ENCODE assay signal across 8 cellular contexts in the genomic region with DNA sequence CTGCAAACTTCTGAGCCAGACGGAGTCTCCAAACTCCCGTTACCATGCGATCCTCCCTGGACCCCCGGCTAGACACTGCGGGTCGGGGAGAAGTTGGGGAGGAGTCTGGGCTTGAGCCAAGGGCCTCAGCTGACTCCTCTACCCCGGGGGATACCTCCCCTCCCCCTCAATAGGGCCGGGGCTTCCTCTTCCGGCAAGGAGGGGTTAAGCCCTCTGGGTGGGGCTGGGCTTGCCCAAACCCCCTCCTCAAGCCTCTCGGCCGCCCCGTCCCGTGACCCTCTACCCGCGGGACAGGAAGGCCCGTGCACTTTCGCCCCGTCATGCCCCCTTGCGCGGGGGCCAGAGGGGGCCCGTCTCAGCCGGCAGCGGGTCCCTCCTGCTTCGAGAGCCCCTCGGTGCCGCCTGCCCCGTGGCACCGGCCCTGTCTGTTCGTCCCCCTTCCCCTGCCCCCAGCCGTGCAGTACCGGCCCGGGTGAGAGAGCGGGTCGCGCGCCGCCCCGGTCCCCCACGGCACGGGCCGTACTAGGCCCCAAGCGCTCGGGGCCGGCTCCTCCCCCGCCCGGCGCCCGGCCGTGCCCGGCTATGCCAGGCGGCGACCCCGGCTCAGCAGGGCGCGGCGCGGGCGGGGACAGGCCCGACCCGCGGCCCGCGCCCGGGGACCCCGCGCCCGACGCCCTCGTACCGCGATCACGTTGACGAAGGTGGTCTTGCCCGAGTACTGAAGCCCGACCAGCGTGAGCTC. TPM values are rescaled to one million over a fixed set of nuclear protein-coding genes. Genes with fewer than 3 reads are reported as not detected.
DNase-seq lines count a peak whose midpoint lies in the region; ATAC-seq and TF ChIP-seq lines count a peak whose summit lies in the region.

No MANE protein-coding gene starts in this region.

- H3K4me1 Mint-ChIP-seq in activated T-cell treated with anti-CD3 and anti-CD28 coated beads, Interleukin-2, amount 50 U/mL, for 4 hours (ENCODE audit: low read depth): peaks cover 36% of the 10 kb centered on the region

- H3K36me3 ChIP-seq in GM06990 (ENCODE audit: control insufficient read depth, insufficient read depth, low read length): peaks cover 16% of the 10 kb centered on the region
- H3K36me3 ChIP-seq in ovary: no peaks in the 10 kb centered on the region

- no peak for TF ChIP-seq CTCF in GM06990 (IDR thresholded peaks at IDR 0.05; ENCODE audit: insufficient read depth, low read length, poor library complexity, severe bottlenecking)
- TF ChIP-seq CTCF in ovary (IDR thresholded peaks at IDR 0.05): no peak

- H3K4me3 Mint-ChIP-seq in activated T-cell treated with anti-CD3 and anti-CD28 coated beads, Interleukin-2, amount 50 U/mL, for 4 hours: peak overlapping the region; percentile 91

- peaks cover 6% of the 10 kb centered on the region for H3K4me1 ChIP-seq in ovary (ENCODE audit: insufficient read depth)

- H3K4me3 ChIP-seq in GM06990 (replicated peaks; ENCODE audit: low read depth, low read length) (peak overlapping the region; percentile 93), ovary (peak overlapping the region; percentile 71)
- peak overlapping the region; percentile 75 for H3K4me3 ChIP-seq in Jurkat, Clone E6-1 (ENCODE audit: low read length)

- DNase-seq in GM06990 (ENCODE audit: extremely low read depth, insufficient read length) (peak; percentile 59), glomerular visceral epithelial cell (ENCODE audit: extremely low spot score) (peak; percentile 23), ovary (peak in 4 of 5 donors; percentile 56 to 69 (median 64)), NCI-H1930 (lab: John Stamatoyannopoulos, UW) (no peak)
- no peak for DNase-seq in Jurkat, Clone E6-1 (ENCODE audit: low read depth, low spot score)
- DNase-seq in activated T-cell treated with anti-CD3 and anti-CD28 coated beads, Interleukin-2, amount 50 U/mL, for 4 hours: no peak

- H3K27me3 Mint-ChIP-seq in activated T-cell treated with anti-CD3 and anti-CD28 coated beads, Interleukin-2, amount 50 U/mL, for 4 hours (ENCODE audit: low read depth): no peaks in the 10 kb centered on the region

- intact Hi-C loops in ovary (cut with DNase I): no loop called here

- ATAC-seq in GM21447 (IDR thresholded peaks at IDR 0.05; ENCODE audit: unreplicated experiment): peak; percentile 51
- peak; percentile 62 to 65 for ATAC-seq in activated T-cell treated with anti-CD3 and anti-CD28 coated beads, Interleukin-2, amount 50 U/mL, for 4 hours
- ATAC-seq in HG03565 (IDR thresholded peaks at IDR 0.05; ENCODE audit: unreplicated experiment): no peak

- no peaks in the 10 kb centered on the region for H3K9me3 ChIP-seq in ovary

- TF ChIP-seq POLR2A in ovary (IDR thresholded peaks at IDR 0.05): no peak

- peaks cover 8% of the 10 kb centered on the region for H3K36me3 Mint-ChIP-seq in activated T-cell treated with anti-CD3 and anti-CD28 coated beads, Interleukin-2, amount 50 U/mL, for 4 hours (ENCODE audit: insufficient read depth)

- H3K9me3 Mint-ChIP-seq in activated T-cell treated with anti-CD3 and anti-CD28 coated beads, Interleukin-2, amount 50 U/mL, for 4 hours: no peaks in the 10 kb centered on the region

- 0 to 1% (median 0%) methylated on average over 65 to 76 of the region's 76 CpGs for WGBS in ovary, 3 donors

- H3K27me3 ChIP-seq in GM06990 (replicated peaks; ENCODE audit: control insufficient read depth, insufficient read depth, low read length) (no peaks in the 10 kb centered on the region), ovary (no peaks in the 10 kb centered on the region)

- peak overlapping the region; percentile 87 to 92 for H3K27ac ChIP-seq in ovary

- no peak for TF ChIP-seq EP300 in ovary (IDR thresholded peaks at IDR 0.05)

RNA-seq across cellular contexts. Expression of gene ARL8A, which starts 0.6 kb away (rescaled TPM):
- polyA plus RNA-seq in Jurkat, Clone E6-1 (2012; ENCODE audit: insufficient read depth, insufficient read length): 33.1 TPM
- 10 to 100 TPM; 48.9 to 55.0 (median 52.1) TPM for total RNA-seq in activated T-cell treated with anti-CD3 and anti-CD28 coated beads, Interleukin-2, amount 50 U/mL, for 4 hours
- 10 to 100 TPM; 20.0 to 95.9 (median 67.6) TPM for total RNA-seq in ovary
- 10 to 100 TPM; 26.6 to 65.8 TPM for polyA plus RNA-seq in ovary

RNA-seq across cellular contexts. Expression of gene PTPN7, which starts 16.5 kb away (rescaled TPM):
- polyA plus RNA-seq in Jurkat, Clone E6-1 (2012; ENCODE audit: insufficient read depth, insufficient read length): 232 TPM
- 100 to 1,000 TPM; 304 to 352 (median 331) TPM for total RNA-seq in activated T-cell treated with anti-CD3 and anti-CD28 coated beads, Interleukin-2, amount 50 U/mL, for 4 hours
- total RNA-seq in ovary: 1 to 10 TPM in 5 of 7 donors, under 1 TPM in 2; 0.58 to 4.8 (median 1.7) TPM
- polyA plus RNA-seq in ovary: 10 to 100 TPM in 1 of 2 donors, under 1 TPM in 1; 0.98 to 15.4 TPM

RNA-seq across cellular contexts. Expression of gene GPR37L1, which starts 21.2 kb away (rescaled TPM):
- not detected for polyA plus RNA-seq in Jurkat, Clone E6-1 (2012; ENCODE audit: insufficient read depth, insufficient read length)
- not detected for total RNA-seq in activated T-cell treated with anti-CD3 and anti-CD28 coated beads, Interleukin-2, amount 50 U/mL, for 4 hours
- under 1 TPM in 5 of 7 donors, not detected in 2; 0.10 to 0.34 (median 0.13) TPM for total RNA-seq in ovary
- polyA plus RNA-seq in ovary: under 1 TPM; 0.01 to 0.03 TPM

RNA-seq across cellular contexts. Expression of gene LGR6, which starts 49.7 kb away (rescaled TPM):
- 0.50 TPM for polyA plus RNA-seq in Jurkat, Clone E6-1 (2012; ENCODE audit: insufficient read depth, insufficient read length)
- total RNA-seq in activated T-cell treated with anti-CD3 and anti-CD28 coated beads, Interleukin-2, amount 50 U/mL, for 4 hours: under 1 TPM in 2 of 3 donors, not detected in 1; 0.08 to 0.21 TPM
- total RNA-seq in ovary: 10 to 100 TPM in 1 of 7 donors, 1 to 10 TPM in 3, under 1 TPM in 3; 0.24 to 12.4 (median 1.4) TPM
- 1 to 10 TPM; 1.1 to 1.9 TPM for polyA plus RNA-seq in ovary

Comparison
In these comparisons a context has a peak if more than half of its experiments do, and no peak if none do; other contexts are left out.
1. DNase-seq: peak in GM06990 (single experiment), glomerular visceral epithelial cell (single experiment) and ovary (4 of 5); none in Jurkat, Clone E6-1 (single experiment), activated T-cell treated with anti-CD3 and anti-CD28 coated beads, Interleukin-2, amount 50 U/mL, for 4 hours (single experiment) and NCI-H1930 (0 of 2).
2. RNA of gene PTPN7, which starts 16.5 kb away (total RNA-seq): 304 to 352 TPM in activated T-cell treated with anti-CD3 and anti-CD28 coated beads, Interleukin-2, amount 50 U/mL, for 4 hours; 0.58 to 4.8 TPM in ovary; every median in the first group is over 10 times any median in the second.
3. Peak in every context shown above with its lines, with median percentiles within 50 percentile points of each other: H3K4me3 ChIP-seq.